ENCODE assay signal across 1 cellular context in the genomic region with DNA sequence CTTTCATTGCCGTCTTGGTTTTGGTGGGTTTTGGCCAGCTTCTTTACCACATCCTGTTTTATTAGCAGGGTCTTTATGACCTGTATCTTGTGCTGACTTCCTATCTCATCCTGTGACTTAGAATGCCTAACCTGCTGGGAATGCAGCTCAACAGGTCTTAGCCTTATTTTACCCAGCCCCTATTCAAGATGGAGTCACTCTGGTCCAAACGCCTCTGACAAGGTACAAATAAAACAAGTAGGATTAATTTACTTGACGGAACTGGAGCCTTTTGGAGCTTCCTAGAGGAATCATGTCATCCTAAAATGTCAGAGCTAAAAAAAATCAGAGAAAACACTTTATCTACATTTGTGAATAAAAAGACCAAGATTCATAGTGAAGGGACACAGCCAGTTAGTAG.
TF ChIP-seq lines count a peak whose summit lies in the region.

No MANE protein-coding gene starts in this region.

TF ChIP-seq in K562, 482 proteins besides CTCF, POLR2A, EP300 and RAD21 (continued from another document):
- no peak for TF ChIP-seq NR2C1 (IDR thresholded peaks at IDR 0.05)
- 0 out of 2 replicates have a peak, but pooled peaks have one; percentile 25 for TF ChIP-seq NR2C1 (tag; IDR thresholded peaks at IDR 0.05)
- no peak for TF ChIP-seq NR2F6 (CRISPR knock-in tag; IDR thresholded peaks at IDR 0.05)
- no peak for TF ChIP-seq WHSC1 (IDR thresholded peaks at IDR 0.05; ENCODE audit: low read length)
- peak; percentile 55; the same call in 1 of the 2 replicates for TF ChIP-seq ZNF239 (CRISPR knock-in tag; IDR thresholded peaks at IDR 0.05)
- TF ChIP-seq ZNF41 (CRISPR knock-in tag; conservative IDR thresholded peaks at IDR 0.05): 0 out of 2 replicates have a peak, but pooled peaks have one; percentile 58
- 0 out of 2 replicates have a peak, but pooled peaks have one; percentile 30 for TF ChIP-seq MEF2D (tag; conservative IDR thresholded peaks at IDR 0.05; ENCODE audit: low read depth)
- TF ChIP-seq PYGO2 (tag; IDR thresholded peaks at IDR 0.05): peak; percentile 72; the same call in 1 of the 2 replicates
- TF ChIP-seq, protein P1, sequence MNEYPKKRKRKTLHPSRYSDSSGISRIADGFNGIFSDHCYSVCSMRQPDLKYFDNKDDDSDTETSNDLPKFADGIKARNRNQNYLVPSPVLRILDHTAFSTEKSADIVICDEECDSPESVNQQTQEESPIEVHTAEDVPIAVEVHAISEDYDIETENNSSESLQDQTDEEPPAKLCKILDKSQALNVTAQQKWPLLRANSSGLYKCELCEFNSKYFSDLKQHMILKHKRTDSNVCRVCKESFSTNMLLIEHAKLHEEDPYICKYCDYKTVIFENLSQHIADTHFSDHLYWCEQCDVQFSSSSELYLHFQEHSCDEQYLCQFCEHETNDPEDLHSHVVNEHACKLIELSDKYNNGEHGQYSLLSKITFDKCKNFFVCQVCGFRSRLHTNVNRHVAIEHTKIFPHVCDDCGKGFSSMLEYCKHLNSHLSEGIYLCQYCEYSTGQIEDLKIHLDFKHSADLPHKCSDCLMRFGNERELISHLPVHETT (CRISPR knock-in tag; conservative IDR thresholded peaks at IDR 0.05 in 1 of 2, IDR thresholded peaks at IDR 0.05 in 1 of 2): 0 out of 4 replicates have a peak, but pooled peaks of 1 of the 2 experiments have one; percentile 37
- TF ChIP-seq, protein P2, sequence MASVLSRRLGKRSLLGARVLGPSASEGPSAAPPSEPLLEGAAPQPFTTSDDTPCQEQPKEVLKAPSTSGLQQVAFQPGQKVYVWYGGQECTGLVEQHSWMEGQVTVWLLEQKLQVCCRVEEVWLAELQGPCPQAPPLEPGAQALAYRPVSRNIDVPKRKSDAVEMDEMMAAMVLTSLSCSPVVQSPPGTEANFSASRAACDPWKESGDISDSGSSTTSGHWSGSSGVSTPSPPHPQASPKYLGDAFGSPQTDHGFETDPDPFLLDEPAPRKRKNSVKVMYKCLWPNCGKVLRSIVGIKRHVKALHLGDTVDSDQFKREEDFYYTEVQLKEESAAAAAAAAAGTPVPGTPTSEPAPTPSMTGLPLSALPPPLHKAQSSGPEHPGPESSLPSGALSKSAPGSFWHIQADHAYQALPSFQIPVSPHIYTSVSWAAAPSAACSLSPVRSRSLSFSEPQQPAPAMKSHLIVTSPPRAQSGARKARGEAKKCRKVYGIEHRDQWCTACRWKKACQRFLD (CRISPR knock-in tag; IDR thresholded peaks at IDR 0.05): 0 out of 2 replicates have a peak, but pooled peaks have one; percentile 35
- TF ChIP-seq ZNF766 (CRISPR knock-in tag; conservative IDR thresholded peaks at IDR 0.05): peak; percentile 55; the same call in 1 of the 2 replicates
- TF ChIP-seq KAT2B (IDR thresholded peaks at IDR 0.05; ENCODE audit: low read depth, low read length): no peak
- TF ChIP-seq, protein P3, sequence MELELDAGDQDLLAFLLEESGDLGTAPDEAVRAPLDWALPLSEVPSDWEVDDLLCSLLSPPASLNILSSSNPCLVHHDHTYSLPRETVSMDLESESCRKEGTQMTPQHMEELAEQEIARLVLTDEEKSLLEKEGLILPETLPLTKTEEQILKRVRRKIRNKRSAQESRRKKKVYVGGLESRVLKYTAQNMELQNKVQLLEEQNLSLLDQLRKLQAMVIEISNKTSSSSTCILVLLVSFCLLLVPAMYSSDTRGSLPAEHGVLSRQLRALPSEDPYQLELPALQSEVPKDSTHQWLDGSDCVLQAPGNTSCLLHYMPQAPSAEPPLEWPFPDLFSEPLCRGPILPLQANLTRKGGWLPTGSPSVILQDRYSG (tag; conservative IDR thresholded peaks at IDR 0.05; ENCODE audit: low read depth): peak; percentile 79
- TF ChIP-seq CTBP1 (IDR thresholded peaks at IDR 0.05; ENCODE audit: borderline replicate concordance): no peak
- TF ChIP-seq, protein P4, sequence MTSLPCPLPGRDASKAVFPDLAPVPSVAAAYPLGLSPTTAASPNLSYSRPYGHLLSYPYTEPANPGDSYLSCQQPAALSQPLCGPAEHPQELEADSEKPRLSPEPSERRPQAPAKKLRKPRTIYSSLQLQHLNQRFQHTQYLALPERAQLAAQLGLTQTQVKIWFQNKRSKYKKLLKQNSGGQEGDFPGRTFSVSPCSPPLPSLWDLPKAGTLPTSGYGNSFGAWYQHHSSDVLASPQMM (CRISPR knock-in tag; IDR thresholded peaks at IDR 0.05): no peak
- TF ChIP-seq DIDO1 (tag; IDR thresholded peaks at IDR 0.05; ENCODE audit: low read depth): 0 out of 2 replicates have a peak, but pooled peaks have one; percentile 15
- TF ChIP-seq GTF2A2 (tag; IDR thresholded peaks at IDR 0.05): peak; percentile 73
- peak; percentile 52; the same call in 1 of the 2 replicates for TF ChIP-seq MECOM (CRISPR knock-in tag; IDR thresholded peaks at IDR 0.05)
- TF ChIP-seq SMAD4 (CRISPR knock-in tag; conservative IDR thresholded peaks at IDR 0.05): 0 out of 2 replicates have a peak, but pooled peaks have one; percentile 45
- TF ChIP-seq PTRF (tag; IDR thresholded peaks at IDR 0.05): peak; percentile 55; the same call in 1 of the 2 replicates
- TF ChIP-seq, protein P5, sequence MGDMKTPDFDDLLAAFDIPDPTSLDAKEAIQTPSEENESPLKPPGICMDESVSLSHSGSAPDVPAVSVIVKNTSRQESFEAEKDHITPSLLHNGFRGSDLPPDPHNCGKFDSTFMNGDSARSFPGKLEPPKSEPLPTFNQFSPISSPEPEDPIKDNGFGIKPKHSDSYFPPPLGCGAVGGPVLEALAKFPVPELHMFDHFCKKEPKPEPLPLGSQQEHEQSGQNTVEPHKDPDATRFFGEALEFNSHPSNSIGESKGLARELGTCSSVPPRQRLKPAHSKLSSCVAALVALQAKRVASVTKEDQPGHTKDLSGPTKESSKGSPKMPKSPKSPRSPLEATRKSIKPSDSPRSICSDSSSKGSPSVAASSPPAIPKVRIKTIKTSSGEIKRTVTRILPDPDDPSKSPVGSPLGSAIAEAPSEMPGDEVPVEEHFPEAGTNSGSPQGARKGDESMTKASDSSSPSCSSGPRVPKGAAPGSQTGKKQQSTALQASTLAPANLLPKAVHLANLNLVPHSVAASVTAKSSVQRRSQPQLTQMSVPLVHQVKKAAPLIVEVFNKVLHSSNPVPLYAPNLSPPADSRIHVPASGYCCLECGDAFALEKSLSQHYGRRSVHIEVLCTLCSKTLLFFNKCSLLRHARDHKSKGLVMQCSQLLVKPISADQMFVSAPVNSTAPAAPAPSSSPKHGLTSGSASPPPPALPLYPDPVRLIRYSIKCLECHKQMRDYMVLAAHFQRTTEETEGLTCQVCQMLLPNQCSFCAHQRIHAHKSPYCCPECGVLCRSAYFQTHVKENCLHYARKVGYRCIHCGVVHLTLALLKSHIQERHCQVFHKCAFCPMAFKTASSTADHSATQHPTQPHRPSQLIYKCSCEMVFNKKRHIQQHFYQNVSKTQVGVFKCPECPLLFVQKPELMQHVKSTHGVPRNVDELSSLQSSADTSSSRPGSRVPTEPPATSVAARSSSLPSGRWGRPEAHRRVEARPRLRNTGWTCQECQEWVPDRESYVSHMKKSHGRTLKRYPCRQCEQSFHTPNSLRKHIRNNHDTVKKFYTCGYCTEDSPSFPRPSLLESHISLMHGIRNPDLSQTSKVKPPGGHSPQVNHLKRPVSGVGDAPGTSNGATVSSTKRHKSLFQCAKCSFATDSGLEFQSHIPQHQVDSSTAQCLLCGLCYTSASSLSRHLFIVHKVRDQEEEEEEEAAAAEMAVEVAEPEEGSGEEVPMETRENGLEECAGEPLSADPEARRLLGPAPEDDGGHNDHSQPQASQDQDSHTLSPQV (IDR thresholded peaks at IDR 0.05): peak; percentile 77
- no peak for TF ChIP-seq NR4A1 (CRISPR knock-in tag; IDR thresholded peaks at IDR 0.05)
- peak; percentile 71 for TF ChIP-seq NR4A1 (tag; IDR thresholded peaks at IDR 0.05)
- TF ChIP-seq PTTG1 (tag; IDR thresholded peaks at IDR 0.05; ENCODE audit: low read depth): peak; percentile 71
- peak; percentile 21; the same call in 1 of the 2 replicates for TF ChIP-seq DMBX1 (CRISPR knock-in tag; IDR thresholded peaks at IDR 0.05; ENCODE audit: borderline replicate concordance)
- TF ChIP-seq, protein P6, sequence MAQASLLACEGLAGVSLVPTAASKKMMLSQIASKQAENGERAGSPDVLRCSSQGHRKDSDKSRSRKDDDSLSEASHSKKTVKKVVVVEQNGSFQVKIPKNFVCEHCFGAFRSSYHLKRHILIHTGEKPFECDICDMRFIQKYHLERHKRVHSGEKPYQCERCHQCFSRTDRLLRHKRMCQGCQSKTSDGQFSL (CRISPR knock-in tag; IDR thresholded peaks at IDR 0.05): no peak
- TF ChIP-seq, protein P6 (tag; IDR thresholded peaks at IDR 0.05): peak in 1 of 2 experiments; percentile 70; a peak in 1 of 4 replicates
- peak; percentile 33; the same call in 1 of the 2 replicates for TF ChIP-seq ZNF354B (CRISPR knock-in tag; IDR thresholded peaks at IDR 0.05)
